1 cellular context compared by ENCODE assay signal in genomic region chr4:46994007-46994405, GRCh38.
TF ChIP-seq lines count a peak whose summit lies in the region.

No MANE protein-coding gene starts in this region.

TF ChIP-seq in SK-N-SH, 30 proteins besides CTCF, POLR2A, EP300 and RAD21 (continued from another document):
- TF ChIP-seq, protein P1, sequence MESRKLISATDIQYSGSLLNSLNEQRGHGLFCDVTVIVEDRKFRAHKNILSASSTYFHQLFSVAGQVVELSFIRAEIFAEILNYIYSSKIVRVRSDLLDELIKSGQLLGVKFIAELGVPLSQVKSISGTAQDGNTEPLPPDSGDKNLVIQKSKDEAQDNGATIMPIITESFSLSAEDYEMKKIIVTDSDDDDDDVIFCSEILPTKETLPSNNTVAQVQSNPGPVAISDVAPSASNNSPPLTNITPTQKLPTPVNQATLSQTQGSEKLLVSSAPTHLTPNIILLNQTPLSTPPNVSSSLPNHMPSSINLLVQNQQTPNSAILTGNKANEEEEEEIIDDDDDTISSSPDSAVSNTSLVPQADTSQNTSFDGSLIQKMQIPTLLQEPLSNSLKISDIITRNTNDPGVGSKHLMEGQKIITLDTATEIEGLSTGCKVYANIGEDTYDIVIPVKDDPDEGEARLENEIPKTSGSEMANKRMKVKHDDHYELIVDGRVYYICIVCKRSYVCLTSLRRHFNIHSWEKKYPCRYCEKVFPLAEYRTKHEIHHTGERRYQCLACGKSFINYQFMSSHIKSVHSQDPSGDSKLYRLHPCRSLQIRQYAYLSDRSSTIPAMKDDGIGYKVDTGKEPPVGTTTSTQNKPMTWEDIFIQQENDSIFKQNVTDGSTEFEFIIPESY (IDR thresholded peaks at IDR 0.05; ENCODE audit: borderline replicate concordance, low read depth), result no peak
- TF ChIP-seq TEAD4 (IDR thresholded peaks at IDR 0.05; ENCODE audit: borderline replicate concordance, insufficient read depth) (no peak), FOXM1 (IDR thresholded peaks at IDR 0.05; ENCODE audit: low read depth) (no peak), SIN3A (IDR thresholded peaks at IDR 0.05; ENCODE audit: borderline replicate concordance, low read depth, low read length) (no peak)
